Comparison of ENCODE assay signal across 27 cellular contexts in the genomic region with DNA sequence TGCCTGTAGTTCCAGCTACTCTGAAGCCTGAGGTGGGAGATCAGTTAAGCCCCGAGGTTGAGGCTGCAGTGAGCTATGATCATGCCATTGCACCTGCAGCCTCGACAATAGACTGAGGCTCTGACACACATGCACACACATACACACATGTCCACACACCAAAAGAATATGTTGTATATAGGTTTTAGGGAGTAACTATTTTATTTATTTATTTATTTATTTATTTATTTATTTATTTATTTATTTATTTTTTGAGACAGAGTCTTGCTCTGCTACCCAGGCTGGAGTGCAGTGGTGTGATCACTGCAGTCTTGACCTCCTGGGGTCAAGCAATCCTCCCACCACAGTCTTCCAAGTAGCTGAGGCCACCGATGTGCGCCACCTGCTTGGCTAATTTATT.
"Had no signal": no experiment of that assay in that cellular context is flagged by ENCODE, and none has a peak within 500 bp of the region (broad histone marks: within the 10 kb centered on the region; RNA-seq: fewer than 3 reads in every experiment).

No MANE protein-coding gene starts in this region.

- H3K4me3 Mint-ChIP-seq: dendritic cell treated with granulocyte-macrophage colony-stimulating factor and Interleukin-4, amounts not matched to agents 40 ng/mL and 50 ng/mL, for 4 days; effector memory CD8-positive, alpha-beta T cell; endodermal cell had no signal

- DNase-seq: colonic mucosa; cortex of kidney; dermis blood vessel endothelial cell; dorsolateral prefrontal cortex; effector CD4-positive, alpha-beta T cell; effector CD8-positive, alpha-beta T cell; effector memory CD4-positive, alpha-beta T cell; effector memory CD8-positive, alpha-beta T cell; endodermal cell; erythroblast; esophagus squamous epithelium; foreskin fibroblast; foreskin keratinocyte; foreskin melanocyte; gastrocnemius medialis; glutamatergic neuron; head of caudate nucleus; heart left ventricle; heart right ventricle had no signal

- H3K27me3 ChIP-seq: colonic mucosa, dorsolateral prefrontal cortex, esophagus squamous epithelium, foreskin keratinocyte, gastrocnemius medialis, gastroesophageal sphincter, heart left ventricle, heart right ventricle had no signal

- ATAC-seq: effector memory CD8-positive, alpha-beta T cell; esophagus mucosa; foreskin keratinocyte; gastrocnemius medialis; gastroesophageal sphincter; heart left ventricle; heart right ventricle had no signal

- H3K9me3 ChIP-seq: colonic mucosa, esophagus squamous epithelium, gastrocnemius medialis, gastroesophageal sphincter, heart left ventricle, heart right ventricle had no signal

- H3K27ac Mint-ChIP-seq: dendritic cell treated with granulocyte-macrophage colony-stimulating factor and Interleukin-4, amounts not matched to agents 40 ng/mL and 50 ng/mL, for 4 days; effector memory CD8-positive, alpha-beta T cell; endodermal cell had no signal

- H3K4me1 Mint-ChIP-seq: endodermal cell had no signal

- H3K27ac ChIP-seq: colonic mucosa, coronary artery, dorsolateral prefrontal cortex, epithelial cell of prostate, esophagus squamous epithelium, foreskin keratinocyte, gastrocnemius medialis, gastroesophageal sphincter, heart left ventricle, heart right ventricle had no signal

- H3K4me1 ChIP-seq: colonic mucosa, foreskin keratinocyte, gastrocnemius medialis had no signal

- H3K27me3 Mint-ChIP-seq: dendritic cell treated with granulocyte-macrophage colony-stimulating factor and Interleukin-4, amounts not matched to agents 40 ng/mL and 50 ng/mL, for 4 days had no signal

- H3K36me3 ChIP-seq: colonic mucosa, esophagus squamous epithelium, gastrocnemius medialis, gastroesophageal sphincter, heart left ventricle, heart right ventricle had no signal

- H3K9me3 Mint-ChIP-seq: dendritic cell treated with granulocyte-macrophage colony-stimulating factor and Interleukin-4, amounts not matched to agents 40 ng/mL and 50 ng/mL, for 4 days; effector memory CD8-positive, alpha-beta T cell; endodermal cell had no signal

- H3K4me3 ChIP-seq: colonic mucosa, coronary artery, dorsolateral prefrontal cortex, esophagus squamous epithelium, gastrocnemius medialis, gastroesophageal sphincter, heart left ventricle, heart right ventricle had no signal

- FAIRE-seq: colon, endometrium, frontal cortex had no signal
